Comparison of ENCODE assay signal across 2 cellular contexts in genomic region chr20:19616620-19617019, GRCh38.
TF ChIP-seq lines count a peak whose summit lies in the region.

No MANE protein-coding gene starts in this region.

TF ChIP-seq in SK-N-SH, 30 proteins besides CTCF, POLR2A, EP300 and RAD21:
- TF ChIP-seq PBX3 (IDR thresholded peaks at IDR 0.05) (no peak), TCF12 (IDR thresholded peaks at IDR 0.05) (no peak), REST (IDR thresholded peaks at IDR 0.05; ENCODE audit: low read depth, low read length) (peak; percentile 77; the same call in 1 of the 2 replicates)

TF ChIP-seq in Ishikawa, 13 proteins besides CTCF, POLR2A, EP300 and RAD21:
- TF ChIP-seq REST (IDR thresholded peaks at IDR 0.05; ENCODE audit: low read depth) (peak; percentile 69), ZBTB7A (IDR thresholded peaks at IDR 0.05; ENCODE audit: low read depth) (no peak)
